Comparison of ENCODE assay signal across 13 cellular contexts in genomic region chr3:134052370-134052769, GRCh38. TPM values are rescaled to one million over a fixed set of nuclear protein-coding genes. Genes with fewer than 3 reads are reported as not detected.
DNase-seq lines count a peak whose midpoint lies in the region; ATAC-seq and TF ChIP-seq lines count a peak whose summit lies in the region.
"Had no signal": no experiment of that assay in that cellular context is flagged by ENCODE, and none has a peak within 500 bp of the region (broad histone marks: within the 10 kb centered on the region; RNA-seq: fewer than 3 reads in every experiment).

No MANE protein-coding gene starts in this region.

- no peaks in the 10 kb centered on the region for H3K23me2 ChIP-seq in H9 (ENCODE audit: insufficient read length, low read depth, low read length, poor library complexity, severe bottlenecking)

- H3K27ac ChIP-seq in H9 (ENCODE audit: insufficient read length, low read depth, low read length) = no peak overlapping the region
- H3K27ac ChIP-seq in endodermal cell (ENCODE audit: low read depth, low read length) = no peak overlapping the region
- no peak overlapping the region for H3K27ac ChIP-seq in coronary artery
- H3K27ac ChIP-seq: C4-2B, GM23248, HL-60 had no signal

- H3K27me3 Mint-ChIP-seq in H9 (ENCODE audit: low read depth) = peaks cover 11% of the 10 kb centered on the region
- H3K27me3 Mint-ChIP-seq in endodermal cell (ENCODE audit: insufficient read depth) = peaks cover 4% of the 10 kb centered on the region
- H3K27me3 Mint-ChIP-seq in activated CD4-positive, alpha-beta memory T cell treated with anti-CD3 and anti-CD28 coated beads for 36 hours = no peaks in the 10 kb centered on the region

- no peaks in the 10 kb centered on the region for H3K36me3 ChIP-seq in endodermal cell (ENCODE audit: control insufficient read depth, insufficient read depth, low read length)

- no peak overlapping the region for H2BK20ac ChIP-seq in H9 (ENCODE audit: low read depth, low read length, poor library complexity, severe bottlenecking)

- no peak overlapping the region for H4K91ac ChIP-seq in H9 (ENCODE audit: insufficient read length, low read depth, low read length)

- intact Hi-C loops in posterior vena cava (cut with DNase I) = no loop called here
- intact Hi-C loops in activated CD4-positive, alpha-beta memory T cell treated with anti-CD3 and anti-CD28 coated beads for 36 hours (cut with micrococcal nuclease) = no loop called here

- H2BK12ac ChIP-seq in H9 (ENCODE audit: insufficient read length, low read depth, low read length) = no peak overlapping the region

- no peaks in the 10 kb centered on the region for H3K9me3 ChIP-seq in H9 (ENCODE audit: control insufficient read depth, low read depth, low read length)
- no peaks in the 10 kb centered on the region for H3K9me3 ChIP-seq in endodermal cell (ENCODE audit: control insufficient read depth, low read length)

- no peak overlapping the region for H3T11ph ChIP-seq in H9 (ENCODE audit: low read length)

- WGBS in H9 (ENCODE audit: extremely low coverage, insufficient read length, low lambda C conversion rate) = no CpG with 5 or more reads among the region's 4 CpGs
- WGBS in endodermal cell (ENCODE audit: insufficient coverage in 1 of 2, insufficient read length in 1 of 2), 2 experiments = 80 to 91% methylated on average over 2 to 4 of the region's 4 CpGs

- H3K4me1 ChIP-seq in H9 (ENCODE audit: insufficient read depth, low read length) (peaks cover under 1% of the 10 kb centered on the region; the same call in 1 of the 2 replicates), endodermal cell (ENCODE audit: control insufficient read depth, insufficient read depth, low read length) (no peaks in the 10 kb centered on the region)

- no peak overlapping the region for H2BK5ac ChIP-seq in H9 (ENCODE audit: insufficient read length, low read length)

- H4K8ac ChIP-seq in H9 (replicated peaks; ENCODE audit: insufficient read length, low read depth, low read length) = no peak overlapping the region

- TF ChIP-seq CTCF in H9 (conservative IDR thresholded peaks at IDR 0.05) = no peak
- TF ChIP-seq CTCF in endodermal cell (conservative IDR thresholded peaks at IDR 0.05) = no peak
- no peak for TF ChIP-seq CTCF in coronary artery (IDR thresholded peaks at IDR 0.05)

- no peak overlapping the region for H3K9ac ChIP-seq in H9 (ENCODE audit: extremely low read depth, insufficient read length, low read length)
- no peak overlapping the region for H3K9ac ChIP-seq in endodermal cell (ENCODE audit: extremely low read depth, low read length, poor library complexity, severe bottlenecking)
- H3K9ac ChIP-seq: GM23248 had no signal

- CTCF ChIA-PET in activated CD4-positive, alpha-beta memory T cell treated with anti-CD3 and anti-CD28 coated beads for 36 hours (lab: Charles Lee) = no interaction called here

- H3K4me3 ChIP-seq in endodermal cell (ENCODE audit: low read length) (no peak overlapping the region), coronary artery (no peak overlapping the region)
- H3K4me3 ChIP-seq: GM23248 had no signal

- H3K18ac ChIP-seq in H9 (ENCODE audit: insufficient read length, low read depth, low read length) = no peak overlapping the region

- H2BK15ac ChIP-seq in H9 (ENCODE audit: low read depth, low read length) = no peak overlapping the region

- H3K14ac ChIP-seq in H9 (ENCODE audit: insufficient read depth, low read length) = 0 out of 2 replicates have a peak overlapping the region, but pooled peaks have one; percentile 54

- H3K79me1 ChIP-seq in H9 (ENCODE audit: insufficient read depth, low read depth, low read length, poor library complexity, severe bottlenecking) = no peaks in the 10 kb centered on the region

- no peak overlapping the region for H3K4ac ChIP-seq in H9 (ENCODE audit: low read depth, low read length)

- H2AK5ac ChIP-seq in H9 (ENCODE audit: insufficient read length, low read length) = no peak overlapping the region

- no peak for ATAC-seq in HG03457 (IDR thresholded peaks at IDR 0.05; ENCODE audit: unreplicated experiment)

- no peak overlapping the region for H3K4me3 Mint-ChIP-seq in H9
- no peak overlapping the region for H3K4me3 Mint-ChIP-seq in endodermal cell
- H3K4me3 Mint-ChIP-seq in activated CD4-positive, alpha-beta memory T cell treated with anti-CD3 and anti-CD28 coated beads for 36 hours = no peak overlapping the region
- H3K4me3 Mint-ChIP-seq: CD4-positive, alpha-beta T cell had no signal

- H3K27ac Mint-ChIP-seq in H9 (0 out of 7 replicates have a peak overlapping the region, but pooled peaks of 1 of the 3 experiments have one; percentile 19), endodermal cell (no peak overlapping the region)
- no peak overlapping the region for H3K27ac Mint-ChIP-seq in activated CD4-positive, alpha-beta memory T cell treated with anti-CD3 and anti-CD28 coated beads for 36 hours
- H3K27ac Mint-ChIP-seq: CD4-positive, alpha-beta T cell had no signal

- no peak overlapping the region for H3K4me2 ChIP-seq in H9 (ENCODE audit: insufficient read depth, insufficient read length, low read length)

- DNase-seq in H9 = no peak
- peak; percentile 5 for DNase-seq in endodermal cell
- peak; percentile 8 for DNase-seq in posterior vena cava (ENCODE audit: low spot score)
- DNase-seq in activated CD4-positive, alpha-beta memory T cell treated with anti-CD3 and anti-CD28 coated beads for 36 hours = no peak
- DNase-seq in coronary artery (ENCODE audit: low spot score) = no peak
- DNase-seq: ACHN; CD4-positive, alpha-beta T cell; DMS79 treated with DMSO at 0.1 percent for 48 hours; GM23248; HCEC 1CT had no signal

- H3K56ac ChIP-seq in H9 (ENCODE audit: insufficient read length, low read depth, low read length) = no peak overlapping the region

- H2BK120ac ChIP-seq in H9 (ENCODE audit: low read depth, low read length, poor library complexity, severe bottlenecking) = no peak overlapping the region

- peaks cover 0 to under 1% of the 10 kb centered on the region in 2 experiments; a peak in 1 of 4 replicates for H3K4me1 Mint-ChIP-seq in H9
- H3K4me1 Mint-ChIP-seq in endodermal cell = peaks cover 10% of the 10 kb centered on the region
- peaks cover 2% of the 10 kb centered on the region for H3K4me1 Mint-ChIP-seq in activated CD4-positive, alpha-beta memory T cell treated with anti-CD3 and anti-CD28 coated beads for 36 hours (ENCODE audit: low read depth)

- no peak overlapping the region for H4K5ac ChIP-seq in H9 (ENCODE audit: insufficient read length, low read depth, low read length)

- H3K9me3 Mint-ChIP-seq in H9 (peaks cover 0 to 3% of the 10 kb centered on the region in 2 experiments; a peak in 3 of 5 replicates), endodermal cell (peaks cover 3% of the 10 kb centered on the region)
- no peaks in the 10 kb centered on the region for H3K9me3 Mint-ChIP-seq in activated CD4-positive, alpha-beta memory T cell treated with anti-CD3 and anti-CD28 coated beads for 36 hours
- H3K9me3 Mint-ChIP-seq: CD4-positive, alpha-beta T cell had no signal

- no peaks in the 10 kb centered on the region for H3K36me3 Mint-ChIP-seq in H9 (ENCODE audit: insufficient read depth in 1 of 3, low read depth in 3 of 3)
- H3K36me3 Mint-ChIP-seq in endodermal cell (ENCODE audit: low read depth) = no peaks in the 10 kb centered on the region
- H3K36me3 Mint-ChIP-seq in activated CD4-positive, alpha-beta memory T cell treated with anti-CD3 and anti-CD28 coated beads for 36 hours = no peaks in the 10 kb centered on the region

- no peaks in the 10 kb centered on the region for H3K27me3 ChIP-seq in H9 (ENCODE audit: insufficient read depth, low read length)
- H3K27me3 ChIP-seq in endodermal cell (ENCODE audit: control insufficient read depth, insufficient read depth, low read length, poor library complexity, severe bottlenecking) = no peaks in the 10 kb centered on the region

- POLR2A ChIA-PET in activated CD4-positive, alpha-beta memory T cell treated with anti-CD3 and anti-CD28 coated beads for 36 hours (lab: Charles Lee) = no interaction called here

- H3K79me2 ChIP-seq in H9 (ENCODE audit: insufficient read depth, low read length) = no peaks in the 10 kb centered on the region

- no peaks in the 10 kb centered on the region for H4K20me1 ChIP-seq in H9 (ENCODE audit: control insufficient read depth, insufficient read depth, insufficient read length)

- H2AFZ ChIP-seq in H9 (ENCODE audit: low read length) = no peak overlapping the region
- H2AFZ ChIP-seq: GM23248 had no signal

- no peak overlapping the region for H3K23ac ChIP-seq in H9 (ENCODE audit: insufficient read length, low read depth, low read length)

RNA-seq across cellular contexts. Expression of gene SLCO2A1, which starts 22.6 kb away (rescaled TPM):
- total RNA-seq in H9 (2021) = 0.68 and 0.98 TPM in 2 replicates
- 100 to 1,000 TPM; 126 to 134 TPM for total RNA-seq in endodermal cell
- 10.6 TPM for polyA plus RNA-seq in endodermal cell (2013, experiment 1 of 2)
- polyA plus RNA-seq in endodermal cell (2013, experiment 2 of 2) = 12.8 TPM
- total RNA-seq in posterior vena cava = 100 to 1,000 TPM in 1 of 2 donors, 10 to 100 TPM in 1; 87.8 to 102 TPM
- total RNA-seq in activated CD4-positive, alpha-beta memory T cell treated with anti-CD3 and anti-CD28 coated beads for 36 hours = not detected
- total RNA-seq: CD4-positive, alpha-beta T cell had no signal

Comparison
In these comparisons a context has a peak if more than half of its experiments do, and no peak if none do; other contexts are left out.
1. DNase-seq: peak in endodermal cell (single experiment) and posterior vena cava (single experiment); none in H9 (single experiment), activated CD4-positive, alpha-beta memory T cell treated with anti-CD3 and anti-CD28 coated beads for 36 hours (single experiment) and coronary artery (single experiment).
2. RNA of gene SLCO2A1, which starts 22.6 kb away (total RNA-seq): 126 to 134 TPM in endodermal cell and 87.8 to 102 TPM in posterior vena cava; 0.68 to 0.98 TPM in H9 and not detected in activated CD4-positive, alpha-beta memory T cell treated with anti-CD3 and anti-CD28 coated beads for 36 hours; every median in the first group is over 10 times any median in the second.